In genomic region chr7:86653919-86654659, GRCh38 we compare ENCODE assay signal across 2 cellular contexts.
A peak's percentile ranks its signal among the peaks of the same experiment; 100 is the strongest.
TF ChIP-seq lines count a peak whose summit lies in the region.

No MANE protein-coding gene starts in this region.

TF ChIP-seq in IMR-90, 13 proteins besides CTCF, POLR2A, EP300 and RAD21:
- TF ChIP-seq BHLHE40 (IDR thresholded peaks at IDR 0.05; ENCODE audit: low read depth, low read length) (no peak), RCOR1 (IDR thresholded peaks at IDR 0.05; ENCODE audit: insufficient replicate concordance, low read length) (no peak), FOS (IDR thresholded peaks at IDR 0.05; ENCODE audit: low read depth, low read length) (no peak), MXI1 (IDR thresholded peaks at IDR 0.05; ENCODE audit: borderline replicate concordance, low read depth, low read length) (no peak), NFE2L2 (IDR thresholded peaks at IDR 0.05; ENCODE audit: low read depth, low read length) (no peak), SMC3 (IDR thresholded peaks at IDR 0.05; ENCODE audit: low read depth, low read length) (no peak), CEBPB (IDR thresholded peaks at IDR 0.05; ENCODE audit: low read depth, low read length) (no peak)

TF ChIP-seq in HepG2, 621 proteins besides CTCF, POLR2A, EP300 and RAD21:
- no peak for TF ChIP-seq PAX8 (CRISPR knock-in tag; IDR thresholded peaks at IDR 0.05; ENCODE audit: borderline replicate concordance)
- no peak for TF ChIP-seq GABPA (IDR thresholded peaks at IDR 0.05; ENCODE audit: low read depth, low read length)
- TF ChIP-seq GABPA (CRISPR knock-in tag; IDR thresholded peaks at IDR 0.05; ENCODE audit: low read depth) = 0 out of 2 replicates have a peak, but pooled peaks have one; percentile 11
- TF ChIP-seq YY1 (IDR thresholded peaks at IDR 0.05; ENCODE audit: insufficient read depth, insufficient replicate concordance, low read depth, low read length) = no peak
- no peak for TF ChIP-seq ATF6 (CRISPR knock-in tag; conservative IDR thresholded peaks at IDR 0.05)
- no peak for TF ChIP-seq ZNF264 (CRISPR knock-in tag; IDR thresholded peaks at IDR 0.05)
- TF ChIP-seq GABPB1 (CRISPR knock-in tag; IDR thresholded peaks at IDR 0.05) = peak; percentile 56
- no peak for TF ChIP-seq MED1 (CRISPR knock-in tag; IDR thresholded peaks at IDR 0.05)
- peak; percentile 19; the same call in 1 of the 2 replicates for TF ChIP-seq ATF7 (IDR thresholded peaks at IDR 0.05)
- TF ChIP-seq ATF7 (CRISPR knock-in tag; IDR thresholded peaks at IDR 0.05) = no peak
- no peak for TF ChIP-seq ZNF101 (CRISPR knock-in tag; IDR thresholded peaks at IDR 0.05; ENCODE audit: borderline replicate concordance, low read depth)
- TF ChIP-seq CREB1 (IDR thresholded peaks at IDR 0.05) = 0 out of 2 replicates have a peak, but pooled peaks have one; percentile 16
- no peak for TF ChIP-seq CREB1 (CRISPR knock-in tag; IDR thresholded peaks at IDR 0.05)
